In genomic region chr10:13685885-13686284, GRCh38 we compare ENCODE assay signal across 13 cellular contexts.
DNase-seq lines count a peak whose midpoint lies in the region; ATAC-seq, FAIRE-seq and TF ChIP-seq lines count a peak whose summit lies in the region.
"Had no signal": no experiment of that assay in that cellular context is flagged by ENCODE, and none has a peak within 500 bp of the region (broad histone marks: within the 10 kb centered on the region; RNA-seq: fewer than 3 reads in every experiment).

No MANE protein-coding gene starts in this region.

- BruUV-seq in endothelial cell of umbilical vein (replicated peaks; lab: Mats Ljungman, UMichigan): TSS peak; percentile 47

- dilution Hi-C loops in endothelial cell of umbilical vein (cut with MboI; ENCODE audit: extremely low pct_ligation_motif_present, low sequenced_read_pairs): no loop called here

- ATAC-seq in HG03439 (IDR thresholded peaks at IDR 0.05; ENCODE audit: unreplicated experiment) (no peak), esophagus mucosa (no peak)

- no peak overlapping the region for H3K9ac ChIP-seq in OCI-LY3 (ENCODE audit: low read length)
- peak overlapping the region; percentile 97 for H3K9ac ChIP-seq in endothelial cell of umbilical vein (replicated peaks; ENCODE audit: extremely low read depth, insufficient read depth, low read length)
- H3K9ac ChIP-seq in mesenchymal stem cell (ENCODE audit: low read length): no peak overlapping the region

- no peak overlapping the region for H3K4me3 ChIP-seq in OCI-LY3 (ENCODE audit: low read length)
- H3K4me3 ChIP-seq in endothelial cell of umbilical vein (replicated peaks in 1 of 3; ENCODE audit: insufficient read depth in 1 of 3, low read depth in 1 of 3, low read length in 3 of 3): peak overlapping the region in 1 of 3 experiments; percentile 9
- no peak overlapping the region for H3K4me3 ChIP-seq in mesenchymal stem cell (ENCODE audit: insufficient read depth in 1 of 2, low read depth in 1 of 2, low read length in 2 of 2)
- H3K4me3 ChIP-seq in suprapubic skin: no peak overlapping the region
- H3K4me3 ChIP-seq: BLaER1 treated with 17β-estradiol and CSF1 and Interleukin-3, amounts not matched to agents 10 nM and 100 nM had no signal

- H3K4me2 ChIP-seq in OCI-LY3 (ENCODE audit: low read length): peak overlapping the region; percentile 73; the same call in 1 of the 2 replicates
- peak overlapping the region; percentile 59 for H3K4me2 ChIP-seq in endothelial cell of umbilical vein (ENCODE audit: insufficient read depth, low read length)
- no peak overlapping the region for H3K4me2 ChIP-seq in mesenchymal stem cell (ENCODE audit: low read length, poor library complexity, severe bottlenecking)

- no peak overlapping the region for H2BK5ac ChIP-seq in mesenchymal stem cell (ENCODE audit: low read depth, low read length, poor library complexity, severe bottlenecking)

- FAIRE-seq in endothelial cell of umbilical vein (lab: Jason Lieb, UNC): no peak
- FAIRE-seq: H54 had no signal

- POLR2A ChIA-PET in endothelial cell of umbilical vein (lab: Charles Lee): interaction anchor here (1.1 to 1.3 kb wide), 2 partner anchors 11 to 23 kb away, joined by 3 to 4 read pairs; no protein-coding TSS in a partner anchor

- no peak overlapping the region for H4K91ac ChIP-seq in mesenchymal stem cell (ENCODE audit: low read length)

- no peak for TF ChIP-seq EP300 in suprapubic skin (IDR thresholded peaks at IDR 0.05)

- DNase-seq in endothelial cell of umbilical vein (ENCODE audit: low read depth, low spot score): no peak
- DNase-seq in mesenchymal stem cell: no peak
- no peak for DNase-seq in suprapubic skin (ENCODE audit: low spot score in 2 of 2)
- no peak for DNase-seq in NCI-H2196 (lab: John Stamatoyannopoulos, UW; ENCODE audit: unreplicated experiment)
- no peak for DNase-seq in epidermal melanocyte (ENCODE audit: insufficient read length, low spot score)
- DNase-seq: activated naive CD4-positive, alpha-beta T cell treated with Interleukin-2 at 50 U/mL for 16 hours; foreskin melanocyte; kidney glomerular epithelial cell had no signal

- no peak overlapping the region for H2BK12ac ChIP-seq in mesenchymal stem cell (ENCODE audit: low read length in 2 of 2)

- H2AK5ac ChIP-seq in mesenchymal stem cell (ENCODE audit: low read length, severe bottlenecking): peak overlapping the region; percentile 19

- H3K27ac ChIP-seq in OCI-LY3 (ENCODE audit: low read length) (peak overlapping the region; percentile 80; the same call in 1 of the 2 replicates), endothelial cell of umbilical vein (ENCODE audit: insufficient read depth, low read depth, low read length) (peak overlapping the region; percentile 100), mesenchymal stem cell (ENCODE audit: low read length, poor library complexity, severe bottlenecking) (peak overlapping the region; percentile 34), suprapubic skin (peak overlapping the region; percentile 59)

- no peaks in the 10 kb centered on the region for H3K9me1 ChIP-seq in endothelial cell of umbilical vein (replicated peaks; ENCODE audit: control insufficient read depth, extremely low read depth, insufficient read depth, low read length)

- no peak overlapping the region for H2BK15ac ChIP-seq in mesenchymal stem cell (ENCODE audit: low read depth, poor library complexity, severe bottlenecking)

- peaks cover 8% of the 10 kb centered on the region for H4K20me1 ChIP-seq in OCI-LY3 (ENCODE audit: insufficient read depth, low read length)
- H4K20me1 ChIP-seq in endothelial cell of umbilical vein (replicated peaks; ENCODE audit: control insufficient read depth, extremely low read depth, insufficient read depth, low read length): no peaks in the 10 kb centered on the region

- H3K4ac ChIP-seq in mesenchymal stem cell (ENCODE audit: low read depth in 1 of 2, low read length in 2 of 2): no peak overlapping the region

- H3K36me3 ChIP-seq in OCI-LY3 (replicated peaks; ENCODE audit: low read depth, low read length) (peaks cover 40% of the 10 kb centered on the region), endothelial cell of umbilical vein (ENCODE audit: control insufficient read depth in 2 of 2, extremely low read depth in 1 of 2, insufficient read depth in 2 of 2, low read length in 2 of 2) (peaks cover 9 to 13% of the 10 kb centered on the region in 2 experiments), mesenchymal stem cell (ENCODE audit: control insufficient read depth in 1 of 2, insufficient read depth in 2 of 2, low read depth in 1 of 2, low read length in 2 of 2) (peaks cover 40 to 42% of the 10 kb centered on the region in 2 experiments), suprapubic skin (peaks cover 10% of the 10 kb centered on the region)

- peaks cover 18% of the 10 kb centered on the region for H3K79me1 ChIP-seq in mesenchymal stem cell (replicated peaks; ENCODE audit: low read length, poor library complexity, severe bottlenecking)

- H3K79me2 ChIP-seq in OCI-LY3 (ENCODE audit: low read length) (peaks cover 55% of the 10 kb centered on the region), endothelial cell of umbilical vein (ENCODE audit: control insufficient read depth, insufficient read depth, low read length) (peaks cover 12% of the 10 kb centered on the region)

- no peak overlapping the region for H3K18ac ChIP-seq in mesenchymal stem cell (ENCODE audit: low read depth in 1 of 2, low read length in 2 of 2)

- H2AFZ ChIP-seq in OCI-LY3 (ENCODE audit: low read depth, low read length) (no peak overlapping the region), endothelial cell of umbilical vein (ENCODE audit: low read depth, low read length) (no peak overlapping the region), mesenchymal stem cell (ENCODE audit: low read depth, low read length) (no peak overlapping the region)

- no peak overlapping the region for H3K14ac ChIP-seq in mesenchymal stem cell (ENCODE audit: low read length in 2 of 2)

- intact Hi-C loops in endothelial cell of umbilical vein (cut with micrococcal nuclease): loop anchor here (1.0 to 2.0 kb wide), 5 partner anchors 16 to 205 kb away; no protein-coding TSS in a partner anchor

- H3K4me1 ChIP-seq in OCI-LY3 (ENCODE audit: low read length) (peaks cover 43% of the 10 kb centered on the region), endothelial cell of umbilical vein (ENCODE audit: control insufficient read depth, extremely low read depth, insufficient read depth, low read length) (peaks cover 47% of the 10 kb centered on the region), mesenchymal stem cell (ENCODE audit: control insufficient read depth, insufficient read depth, low read depth, low read length) (peaks cover 25% of the 10 kb centered on the region), suprapubic skin (peaks cover 44% of the 10 kb centered on the region)

- no peak overlapping the region for H3K23ac ChIP-seq in mesenchymal stem cell (ENCODE audit: low read length in 2 of 2)

- TF ChIP-seq CTCF in OCI-LY3 (IDR thresholded peaks at IDR 0.05; ENCODE audit: low read depth, low read length): no peak
- no peak for TF ChIP-seq CTCF in endothelial cell of umbilical vein (IDR thresholded peaks at IDR 0.05; ENCODE audit: extremely low read depth in 1 of 2, insufficient read depth in 1 of 2, low read depth in 1 of 2, low read length in 2 of 2)
- no peak for TF ChIP-seq CTCF in suprapubic skin (IDR thresholded peaks at IDR 0.05)

- TF ChIP-seq POLR2A in endothelial cell of umbilical vein (IDR thresholded peaks at IDR 0.05; ENCODE audit: low read depth, low read length) (no peak), suprapubic skin (IDR thresholded peaks at IDR 0.05) (no peak)

- H3K27me3 ChIP-seq in OCI-LY3 (ENCODE audit: low read depth, low read length) (no peaks in the 10 kb centered on the region), endothelial cell of umbilical vein (ENCODE audit: control insufficient read depth in 2 of 2, insufficient read depth in 2 of 2, low read length in 2 of 2) (no peaks in the 10 kb centered on the region), mesenchymal stem cell (ENCODE audit: control insufficient read depth in 1 of 2, insufficient read depth in 1 of 2, low read length in 2 of 2) (no peaks in the 10 kb centered on the region), suprapubic skin (no peaks in the 10 kb centered on the region)
- H3K27me3 ChIP-seq: BLaER1 treated with 17β-estradiol and CSF1 and Interleukin-3, amounts not matched to agents 10 nM and 100 nM had no signal

- WGBS in mesenchymal stem cell: 95% methylated on average over 5 of the region's 5 CpGs
- 53% methylated on average over 5 of the region's 5 CpGs for WGBS in suprapubic skin

- H4K8ac ChIP-seq in mesenchymal stem cell (ENCODE audit: low read length): no peak overlapping the region

- H2BK120ac ChIP-seq in mesenchymal stem cell (ENCODE audit: low read depth, low read length): no peak overlapping the region

- no peaks in the 10 kb centered on the region for H3K9me3 ChIP-seq in OCI-LY3 (ENCODE audit: insufficient read depth, low read length)
- H3K9me3 ChIP-seq in endothelial cell of umbilical vein (replicated peaks; ENCODE audit: control insufficient read depth, insufficient read depth, low read length): no peaks in the 10 kb centered on the region
- H3K9me3 ChIP-seq in mesenchymal stem cell (ENCODE audit: control insufficient read depth, low read length): no peaks in the 10 kb centered on the region
- no peaks in the 10 kb centered on the region for H3K9me3 ChIP-seq in suprapubic skin
- H3K9me3 ChIP-seq: BLaER1 treated with 17β-estradiol and CSF1 and Interleukin-3, amounts not matched to agents 10 nM and 100 nM had no signal

- CTCF ChIA-PET in endothelial cell of umbilical vein (lab: Charles Lee): interaction anchor here (1.1 to 2.0 kb wide), 6 partner anchors 18 to 36 kb away, joined by 3 to 7 read pairs (median 5); no protein-coding TSS in a partner anchor

TF ChIP-seq in endothelial cell of umbilical vein, 7 proteins besides CTCF, POLR2A, EP300 and RAD21:
- no peak for TF ChIP-seq GATA2 (IDR thresholded peaks at IDR 0.05; ENCODE audit: insufficient read depth, insufficient read length, low read depth, low read length)

Comparison
In these comparisons a context has a peak if more than half of its experiments do, and no peak if none do; other contexts are left out.
1. H3K27ac ChIP-seq: peak in every context shown above with its lines; median percentile 100 in endothelial cell of umbilical vein; 80 in OCI-LY3; 59 in suprapubic skin; 34 in mesenchymal stem cell.